ENCODE assay signal across 12 cellular contexts in the genomic region with DNA sequence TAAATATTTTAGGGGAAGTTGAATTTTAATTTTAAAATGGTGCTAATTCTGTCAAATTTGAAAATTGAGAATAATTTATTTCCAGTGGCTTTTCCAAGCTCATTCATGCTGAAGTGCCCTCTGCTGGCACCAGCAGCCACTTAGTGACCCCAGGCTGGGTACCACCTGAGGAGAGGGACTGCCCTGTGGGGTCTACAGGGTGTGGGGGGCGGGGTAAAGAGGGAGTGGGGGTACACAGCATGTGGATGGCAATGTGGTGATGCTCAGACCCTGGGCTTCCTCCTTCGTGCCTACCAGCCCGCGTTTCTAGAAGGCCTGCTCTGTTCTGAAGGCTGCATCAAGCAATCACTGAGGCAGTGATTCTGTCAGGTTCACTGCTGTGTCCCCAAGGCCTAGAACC. TPM values are rescaled to one million over a fixed set of nuclear protein-coding genes. Genes with fewer than 3 reads are reported as not detected.
A peak's percentile ranks its signal among the peaks of the same experiment; 100 is the strongest.
DNase-seq lines count a peak whose midpoint lies in the region; ATAC-seq, FAIRE-seq and TF ChIP-seq lines count a peak whose summit lies in the region.
"Had no signal": no experiment of that assay in that cellular context is flagged by ENCODE, and none has a peak within 500 bp of the region (broad histone marks: within the 10 kb centered on the region; RNA-seq: fewer than 3 reads in every experiment).

No MANE protein-coding gene starts in this region.

- POLR2A ChIA-PET in OCI-LY7 (lab: Charles Lee), result no interaction called here
- POLR2A ChIA-PET in activated CD4-positive, alpha-beta memory T cell treated with anti-CD3 and anti-CD28 coated beads for 36 hours (lab: Charles Lee), result no interaction called here

- no peaks in the 10 kb centered on the region for H3K27me3 Mint-ChIP-seq in stimulated activated naive CD8-positive, alpha-beta T cell treated with anti-CD3 and anti-CD28 coated beads, Interleukin-15, Interleukin-2, amounts not matched to agents 100 ng/mL and 50 ng/mL, for 24 hours
- no peaks in the 10 kb centered on the region for H3K27me3 Mint-ChIP-seq in activated CD4-positive, alpha-beta memory T cell treated with anti-CD3 and anti-CD28 coated beads for 36 hours
- H3K27me3 Mint-ChIP-seq: CD4-positive, alpha-beta T cell had no signal

- no peak for TF ChIP-seq POLR2A in GM12892 (IDR thresholded peaks at IDR 0.05; ENCODE audit: low read depth, low read length)

- no peak for ATAC-seq in stimulated activated naive CD8-positive, alpha-beta T cell treated with anti-CD3 and anti-CD28 coated beads, Interleukin-15, Interleukin-2, amounts not matched to agents 100 U/mL and 50 U/mL, for 24 hours
- ATAC-seq: left colon had no signal

- intact Hi-C loops in OCI-LY7 (cut with micrococcal nuclease; ENCODE audit: unreplicated experiment), result no loop called here
- intact Hi-C loops in activated CD4-positive, alpha-beta memory T cell treated with anti-CD3 and anti-CD28 coated beads for 36 hours (cut with micrococcal nuclease), result no loop called here

- no peaks in the 10 kb centered on the region for H3K36me3 ChIP-seq in OCI-LY7 (ENCODE audit: insufficient read depth, low read length)

- H3K9me3 ChIP-seq in OCI-LY7 (ENCODE audit: low read length), result no peaks in the 10 kb centered on the region

- H3K4me1 ChIP-seq in OCI-LY7 (ENCODE audit: insufficient read depth, low read length, poor library complexity, severe bottlenecking), result no peaks in the 10 kb centered on the region

- H3K27ac Mint-ChIP-seq in stimulated activated naive CD8-positive, alpha-beta T cell treated with anti-CD3 and anti-CD28 coated beads, Interleukin-15, Interleukin-2, amounts not matched to agents 100 ng/mL and 50 ng/mL, for 24 hours, result peak overlapping the region; percentile 74
- no peak overlapping the region for H3K27ac Mint-ChIP-seq in activated CD4-positive, alpha-beta memory T cell treated with anti-CD3 and anti-CD28 coated beads for 36 hours
- H3K27ac Mint-ChIP-seq: CD4-positive, alpha-beta T cell had no signal

- no peaks in the 10 kb centered on the region for H3K9me3 Mint-ChIP-seq in stimulated activated naive CD8-positive, alpha-beta T cell treated with anti-CD3 and anti-CD28 coated beads, Interleukin-15, Interleukin-2, amounts not matched to agents 100 ng/mL and 50 ng/mL, for 24 hours
- H3K9me3 Mint-ChIP-seq in activated CD4-positive, alpha-beta memory T cell treated with anti-CD3 and anti-CD28 coated beads for 36 hours, result no peaks in the 10 kb centered on the region
- H3K9me3 Mint-ChIP-seq: CD4-positive, alpha-beta T cell had no signal

- peak; percentile 65 for TF ChIP-seq CTCF in OCI-LY7 (conservative IDR thresholded peaks at IDR 0.05; ENCODE audit: low read length)
- TF ChIP-seq CTCF in fibroblast of mammary gland (conservative IDR thresholded peaks at IDR 0.05; ENCODE audit: control insufficient read depth, insufficient read depth, low read depth, low read length), result peak; percentile 10

- no peak for FAIRE-seq in GM12892 (lab: Jason Lieb, UNC)

- H2AFZ ChIP-seq in OCI-LY7 (ENCODE audit: low read length), result no peak overlapping the region

- peaks cover 45% of the 10 kb centered on the region for H3K36me3 Mint-ChIP-seq in stimulated activated naive CD8-positive, alpha-beta T cell treated with anti-CD3 and anti-CD28 coated beads, Interleukin-15, Interleukin-2, amounts not matched to agents 100 ng/mL and 50 ng/mL, for 24 hours (ENCODE audit: low read depth)
- H3K36me3 Mint-ChIP-seq in activated CD4-positive, alpha-beta memory T cell treated with anti-CD3 and anti-CD28 coated beads for 36 hours, result peaks cover 20% of the 10 kb centered on the region

- no peak overlapping the region for H3K4me2 ChIP-seq in OCI-LY7 (ENCODE audit: low read length)

- no peaks in the 10 kb centered on the region for H3K79me2 ChIP-seq in OCI-LY7 (ENCODE audit: insufficient read depth, low read depth, low read length)

- H3K4me3 ChIP-seq in OCI-LY7 (ENCODE audit: low read depth, low read length, poor library complexity, severe bottlenecking), result no peak overlapping the region
- H3K4me3 ChIP-seq in fibroblast of mammary gland (ENCODE audit: control insufficient read depth, low read depth, low read length), result no peak overlapping the region

- no peak for DNase-seq in stimulated activated naive CD8-positive, alpha-beta T cell treated with anti-CD3 and anti-CD28 coated beads, Interleukin-15, Interleukin-2, amounts not matched to agents 100 U/mL and 50 U/mL, for 24 hours
- DNase-seq in OCI-LY7 (ENCODE audit: low spot score) (peak; percentile 13), fibroblast of mammary gland (ENCODE audit: low read depth) (no peak), NCI-H1417 (lab: John Stamatoyannopoulos, UW) (no peak), GM12892 (ENCODE audit: insufficient read length) (no peak)
- DNase-seq in activated CD4-positive, alpha-beta memory T cell treated with anti-CD3 and anti-CD28 coated beads for 36 hours, result no peak
- DNase-seq in stimulated activated CD4-positive, alpha-beta T cell treated with anti-CD3 and anti-CD28 coated beads, Interleukin-2, amount 100 ng/mL, for 48 hours, result no peak
- DNase-seq: left colon, NCI-H2081, T-helper 2 cell had no signal

- no peaks in the 10 kb centered on the region for H3K9me2 ChIP-seq in OCI-LY7 (ENCODE audit: insufficient read depth, low read length)

- no peaks in the 10 kb centered on the region for H4K20me1 ChIP-seq in OCI-LY7 (ENCODE audit: insufficient read depth, low read length)

- H3K4me3 Mint-ChIP-seq in stimulated activated naive CD8-positive, alpha-beta T cell treated with anti-CD3 and anti-CD28 coated beads, Interleukin-15, Interleukin-2, amounts not matched to agents 100 ng/mL and 50 ng/mL, for 24 hours, result no peak overlapping the region
- no peak overlapping the region for H3K4me3 Mint-ChIP-seq in activated CD4-positive, alpha-beta memory T cell treated with anti-CD3 and anti-CD28 coated beads for 36 hours
- H3K4me3 Mint-ChIP-seq: CD4-positive, alpha-beta T cell had no signal

- BruUV-seq in OCI-LY7 (replicated peaks; lab: Mats Ljungman, UMichigan), result no TSS peak

- CTCF ChIA-PET in OCI-LY7 (lab: Charles Lee; ENCODE audit: unreplicated experiment), result interaction anchor here (0.6 kb wide), 1 partner anchor 387 kb away, joined by 10 read pairs; no protein-coding TSS in a partner anchor
- CTCF ChIA-PET in activated CD4-positive, alpha-beta memory T cell treated with anti-CD3 and anti-CD28 coated beads for 36 hours (lab: Charles Lee), result interaction anchor here (1.0 kb wide), 1 partner anchor 93 kb away, joined by 3 read pairs; no protein-coding TSS in a partner anchor

- H3K4me1 Mint-ChIP-seq in stimulated activated naive CD8-positive, alpha-beta T cell treated with anti-CD3 and anti-CD28 coated beads, Interleukin-15, Interleukin-2, amounts not matched to agents 100 ng/mL and 50 ng/mL, for 24 hours (ENCODE audit: low read depth), result peaks cover 30% of the 10 kb centered on the region
- H3K4me1 Mint-ChIP-seq in activated CD4-positive, alpha-beta memory T cell treated with anti-CD3 and anti-CD28 coated beads for 36 hours (ENCODE audit: low read depth), result peaks cover 4% of the 10 kb centered on the region

- H3K27ac ChIP-seq in OCI-LY7 (ENCODE audit: low read depth, low read length, poor library complexity, severe bottlenecking), result no peak overlapping the region

RNA-seq across cellular contexts. Expression of a gene that starts 45.1 kb away (rescaled TPM):
- 39.3 and 41.7 TPM in 2 replicates for total RNA-seq in OCI-LY7 (2014; rRNA removed; shearing (Covaris generic))
- 29.9 and 31.2 TPM in 2 replicates for total RNA-seq in OCI-LY7 (2022)
- 19.4 TPM for polyA plus RNA-seq in GM12892 (2012; ENCODE audit: missing spikeins)
- total RNA-seq in activated CD4-positive, alpha-beta memory T cell treated with anti-CD3 and anti-CD28 coated beads for 36 hours, result 10 to 100 TPM; 47.9 to 51.8 TPM

RNA-seq across cellular contexts. Expression of a gene that starts 48.9 kb away (rescaled TPM):
- total RNA-seq in OCI-LY7 (2014; rRNA removed; shearing (Covaris generic)), result 18.1 and 19.9 TPM in 2 replicates
- 21.0 and 27.1 TPM in 2 replicates for total RNA-seq in OCI-LY7 (2022)
- 16.0 TPM for polyA plus RNA-seq in GM12892 (2012; ENCODE audit: missing spikeins)
- 10 to 100 TPM; 50.7 to 52.9 TPM for total RNA-seq in activated CD4-positive, alpha-beta memory T cell treated with anti-CD3 and anti-CD28 coated beads for 36 hours
